Comparison of ENCODE assay signal across 8 cellular contexts in the genomic region with DNA sequence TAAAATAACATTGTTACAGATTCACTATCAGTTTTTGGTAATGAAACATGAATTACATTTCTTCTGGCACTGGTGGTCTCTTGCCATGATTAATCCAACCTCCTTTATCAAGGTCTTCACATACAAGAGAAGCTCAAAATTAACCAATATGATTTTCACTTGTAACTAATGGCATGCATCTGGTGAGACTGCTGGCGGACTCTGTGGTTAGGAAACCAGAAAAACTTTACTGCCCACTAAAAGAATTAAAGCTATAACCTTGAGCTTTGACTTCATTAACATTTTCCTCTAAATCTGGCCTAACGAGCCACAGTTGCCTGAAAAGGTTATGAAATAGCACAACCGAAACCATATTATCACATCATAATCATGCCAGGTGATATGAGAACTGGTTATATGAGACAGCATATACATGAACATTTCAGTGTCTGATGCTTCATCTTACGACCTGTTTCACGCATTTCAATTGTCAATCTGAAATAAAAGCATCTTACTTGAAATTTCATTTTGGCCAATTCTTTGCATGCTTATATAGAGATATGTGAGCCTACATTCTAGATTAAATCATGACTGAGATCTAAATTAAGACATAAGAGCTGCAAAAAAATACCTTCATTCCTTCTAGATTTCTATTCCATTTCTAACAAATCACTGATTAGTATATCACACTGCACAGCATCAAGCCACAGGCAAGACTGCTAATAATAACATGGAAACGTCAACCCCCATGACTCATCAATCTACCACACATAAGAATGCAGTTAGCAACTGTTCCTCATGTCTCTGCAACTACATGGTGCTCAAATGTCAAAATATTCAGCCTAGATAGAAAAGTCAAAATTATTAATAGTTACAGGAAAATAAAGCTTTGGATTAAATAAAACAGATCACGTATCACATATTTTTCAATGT.
DNase-seq lines count a peak whose midpoint lies in the region; ATAC-seq and TF ChIP-seq lines count a peak whose summit lies in the region.

No MANE protein-coding gene starts in this region.

- H3K4me1 ChIP-seq in left ventricle myocardium inferior = peaks cover 45% of the 10 kb centered on the region

- peaks cover 19% of the 10 kb centered on the region for H3K4me1 Mint-ChIP-seq in T-helper 17 cell

- H3K4me3 ChIP-seq in left ventricle myocardium inferior = peak overlapping the region; percentile 29

- intact Hi-C loops in left ventricle myocardium inferior (cut with micrococcal nuclease) = no loop called here

- H3K27me3 Mint-ChIP-seq in T-helper 17 cell = no peaks in the 10 kb centered on the region

- ATAC-seq in GM19023 (IDR thresholded peaks at IDR 0.05; ENCODE audit: unreplicated experiment) = peak; percentile 74
- ATAC-seq in HG03175 (IDR thresholded peaks at IDR 0.05; ENCODE audit: unreplicated experiment) = peak; percentile 78
- peak; percentile 50 for ATAC-seq in T-helper 17 cell

- no peak for TF ChIP-seq CTCF in left ventricle myocardium inferior (IDR thresholded peaks at IDR 0.05; ENCODE audit: borderline replicate concordance)

- no peaks in the 10 kb centered on the region for H3K27me3 ChIP-seq in left ventricle myocardium inferior (ENCODE audit: low read depth)

- peak; percentile 77 for DNase-seq in AG20443 (ENCODE audit: low spot score)
- DNase-seq in T-helper 17 cell = no peak
- DNase-seq in left ventricle myocardium inferior = no peak
- DNase-seq in NCI-H1694 (lab: John Stamatoyannopoulos, UW) = no peak
- DNase-seq in activated CD4-positive, alpha-beta T cell treated with anti-CD3 and anti-CD28 coated beads for 1 hour = no peak
- DNase-seq in NCI-H2107 treated with DMSO at 0.1 percent for 48 hours (lab: John Stamatoyannopoulos, UW; ENCODE audit: unreplicated experiment) = no peak

- no peak overlapping the region for H3K4me3 Mint-ChIP-seq in T-helper 17 cell

- no peaks in the 10 kb centered on the region for H3K9me3 ChIP-seq in T-helper 17 cell (ENCODE audit: control insufficient read depth, low read length, poor library complexity, severe bottlenecking)
- no peaks in the 10 kb centered on the region for H3K9me3 ChIP-seq in left ventricle myocardium inferior (replicated peaks)

- H3K36me3 Mint-ChIP-seq in T-helper 17 cell (ENCODE audit: low read depth) = peaks cover 2% of the 10 kb centered on the region

- peak overlapping the region; percentile 84 for H3K27ac ChIP-seq in left ventricle myocardium inferior (replicated peaks)

- H3K27ac Mint-ChIP-seq in T-helper 17 cell = no peak overlapping the region

- no peaks in the 10 kb centered on the region for H3K36me3 ChIP-seq in left ventricle myocardium inferior
